Comparison of ENCODE assay signal across 26 cellular contexts in the genomic region with DNA sequence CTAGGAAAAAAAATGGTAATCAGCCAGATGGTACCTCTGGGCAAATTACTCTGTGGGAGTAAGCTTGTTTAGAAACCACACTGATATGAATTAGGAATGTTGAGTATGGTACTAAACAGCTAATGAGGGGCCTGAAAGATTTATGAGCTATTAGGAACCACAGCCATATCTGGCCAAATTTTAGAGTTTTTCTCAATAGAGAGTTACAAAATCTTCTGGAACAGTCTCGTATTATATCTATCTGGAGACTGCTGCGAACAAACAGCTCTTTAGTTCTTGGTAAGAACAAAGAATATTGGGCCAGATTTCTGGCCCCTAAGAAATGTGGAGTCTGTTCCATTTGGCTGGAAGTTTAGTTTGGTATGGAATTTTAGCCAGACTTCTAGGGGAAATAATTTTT. TPM values are rescaled to one million over a fixed set of nuclear protein-coding genes. Genes with fewer than 3 reads are reported as not detected.
DNase-seq lines count a peak whose midpoint lies in the region; ATAC-seq and TF ChIP-seq lines count a peak whose summit lies in the region.
"Had no signal": no experiment of that assay in that cellular context is flagged by ENCODE, and none has a peak within 500 bp of the region (broad histone marks: within the 10 kb centered on the region; RNA-seq: fewer than 3 reads in every experiment).

No MANE protein-coding gene starts in this region.

- POLR2A ChIA-PET in AG04449 (lab: Yijun Ruan, JAX), result no interaction called here

- CTCF ChIA-PET in AG04449 (lab: Yijun Ruan, JAX), result interaction anchor here (0.7 to 1.1 kb wide), 3 partner anchors 10 to 134 kb away, joined by 3 read pairs; no protein-coding TSS in a partner anchor

- intact Hi-C loops in right cardiac atrium (cut with DNase I), result no loop called here

- WGBS in right cardiac atrium, result 48% methylated on average over 2 of the region's 2 CpGs

- TF ChIP-seq CTCF in AG04449 (IDR thresholded peaks at IDR 0.05; ENCODE audit: insufficient read depth, low read length, missing control alignments), result no peak

- ATAC-seq in right cardiac atrium, result peak; percentile 45 to 59
- ATAC-seq in HG02884 (IDR thresholded peaks at IDR 0.05; ENCODE audit: unreplicated experiment), result no peak
- no peak for ATAC-seq in HG03039 (IDR thresholded peaks at IDR 0.05; ENCODE audit: unreplicated experiment)
- ATAC-seq in HG02938 (IDR thresholded peaks at IDR 0.05; ENCODE audit: unreplicated experiment), result no peak
- no peak for ATAC-seq in GM18858 (IDR thresholded peaks at IDR 0.05; ENCODE audit: unreplicated experiment)
- ATAC-seq: A549; Panc1; stimulated activated effector memory CD8-positive, alpha-beta T cell treated with anti-CD3 and anti-CD28 coated beads, Interleukin-12 subunit alpha, Interleukin-12 subunit beta, amount 100 ng/mL, for 72 hours; WTC11 had no signal

- H3K27me3 ChIP-seq in right cardiac atrium (ENCODE audit: control insufficient read depth, insufficient read depth), result no peaks in the 10 kb centered on the region
- H3K27me3 ChIP-seq: pancreas had no signal

- H3K4me1 ChIP-seq in right cardiac atrium (ENCODE audit: control insufficient read depth, insufficient read depth, low read length), result no peaks in the 10 kb centered on the region
- H3K4me1 ChIP-seq: A549, pancreas had no signal

- DNase-seq in AG04449 (ENCODE audit: low read depth, low spot score) (peak; percentile 14), GM04503 (ENCODE audit: low read depth) (peak; percentile 75), epidermal melanocyte (ENCODE audit: insufficient read length, low spot score) (peak; percentile 57), right cardiac atrium (no peak)
- DNase-seq: activated CD4-positive, alpha-beta T cell treated with anti-CD3 and anti-CD28 coated beads, Interleukin-2, amount 50 U/mL, for 48 hours; activated gamma-delta T cell treated with Interleukin-2 at 50 U/mL for 16 hours; amniotic stem cell; caudate nucleus; CD4-positive, CD25-positive, alpha-beta regulatory T cell; DMS153; dorsolateral prefrontal cortex; H9; kidney glomerular epithelial cell; mesendoderm; naive B cell; NCI-H774; pancreas had no signal

- no peak overlapping the region for H3K27ac ChIP-seq in right cardiac atrium (ENCODE audit: low read length)
- H3K27ac ChIP-seq: A549, dorsolateral prefrontal cortex, pancreas had no signal

- no peaks in the 10 kb centered on the region for H3K9me3 ChIP-seq in right cardiac atrium (ENCODE audit: control insufficient read depth, low read length)
- H3K9me3 ChIP-seq: A549, pancreas had no signal

- H3K4me3 ChIP-seq in AG04449 (ENCODE audit: low read depth, low read length) (no peak overlapping the region), right cardiac atrium (ENCODE audit: low read length) (no peak overlapping the region)
- H3K4me3 ChIP-seq: A549, dorsolateral prefrontal cortex, pancreas had no signal

RNA-seq across cellular contexts. Expression of a gene that starts 4.9 kb away (rescaled TPM):
- total RNA-seq in right cardiac atrium, result 10 to 100 TPM; 36.5 to 62.4 (median 48.9) TPM
- 40.7 TPM for polyA plus RNA-seq in right cardiac atrium
- total RNA-seq: CD4-positive, CD25-positive, alpha-beta regulatory T cell; LHCN-M2 had no signal
- polyA plus RNA-seq: CD4-positive, CD25-positive, alpha-beta regulatory T cell had no signal

Comparison
In these comparisons a context has a peak if more than half of its experiments do, and no peak if none do; other contexts are left out.
1. DNase-seq: peak in AG04449 (single experiment), GM04503 (single experiment) and epidermal melanocyte (single experiment); none in right cardiac atrium (0 of 3).
2. ATAC-seq: peak in right cardiac atrium (2 of 2); none in HG02884 (single experiment), HG03039 (single experiment), HG02938 (single experiment) and GM18858 (single experiment).